ENCODE assay signal across 28 cellular contexts in genomic region chr7:121261207-121261884, GRCh38.
"Had no signal": no experiment of that assay in that cellular context is flagged by ENCODE, and none has a peak within 500 bp of the region (broad histone marks: within the 10 kb centered on the region; RNA-seq: fewer than 3 reads in every experiment).

No MANE protein-coding gene starts in this region.

- H3K9me3 Mint-ChIP-seq: nephron; stimulated activated naive CD8-positive, alpha-beta T cell treated with anti-CD3 and anti-CD28 coated beads, Interleukin-15, amount 100 ng/mL, for 72 hours; type B pancreatic cell had no signal

- H3K36me3 ChIP-seq: pancreas, prostate gland, uterus had no signal

- H3K9me3 ChIP-seq: left ventricle myocardium inferior, pancreas, prostate gland, tibial nerve, uterus had no signal

- H3K4me1 Mint-ChIP-seq: mesothelial cell of epicardium; naive thymus-derived CD4-positive, alpha-beta T cell; nephron; neural crest cell; stimulated activated naive CD8-positive, alpha-beta T cell treated with anti-CD3 and anti-CD28 coated beads, Interleukin-15, amount 100 ng/mL, for 72 hours had no signal

- H3K36me3 Mint-ChIP-seq: naive thymus-derived CD4-positive, alpha-beta T cell; type B pancreatic cell had no signal

- H3K27ac Mint-ChIP-seq: mesothelial cell of epicardium; naive thymus-derived CD4-positive, alpha-beta T cell; nephron; stimulated activated naive CD8-positive, alpha-beta T cell treated with anti-CD3 and anti-CD28 coated beads, Interleukin-15, amount 100 ng/mL, for 72 hours; type B pancreatic cell had no signal

- ATAC-seq: left cardiac atrium; naive thymus-derived CD4-positive, alpha-beta T cell; pancreas; right cardiac atrium; sciatic nerve; stimulated activated naive CD8-positive, alpha-beta T cell treated with anti-CD3 and anti-CD28 coated beads, Interleukin-15, amount 100 ng/mL, for 72 hours had no signal

- H3K4me1 ChIP-seq: left ventricle myocardium inferior, pancreas, prostate gland, tibial nerve, uterus had no signal

- H3K27ac ChIP-seq: left ventricle myocardium inferior, pancreas, prostate gland, skin epidermis, tibial nerve, uterus had no signal

- H3K27me3 ChIP-seq: pancreas, tibial nerve, uterus had no signal

- H3K27me3 Mint-ChIP-seq: type B pancreatic cell had no signal

- FAIRE-seq: keratinocyte, pancreas had no signal

- H3K4me3 ChIP-seq: left ventricle myocardium inferior, lung, pancreas, prostate gland, skin epidermis, tibial nerve, uterus had no signal

- DNase-seq: kidney glomerular epithelial cell; left cardiac atrium; left ventricle myocardium inferior; mesendoderm; naive thymus-derived CD4-positive, alpha-beta T cell; nucleus accumbens; pancreas; posterior cingulate gyrus; retina; right cardiac atrium; stimulated activated CD4-positive, alpha-beta T cell treated with anti-CD3 and anti-CD28 coated beads, Interleukin-12 subunit alpha, Interleukin-12 subunit beta, amount 100 ng/mL, for 4 hours; stimulated activated CD4-positive, alpha-beta T cell treated with anti-CD3 and anti-CD28 coated beads, Interleukin-15, amount 100 ng/mL, for 24 hours; stimulated activated CD4-positive, alpha-beta T cell treated with anti-CD3 and anti-CD28 coated beads, Interleukin-2, amount 100 ng/mL, for 24 hours; stimulated activated CD4-positive, alpha-beta T cell treated with anti-CD3 and anti-CD28 coated beads, Interleukin-4, amount 100 ng/mL, for 1 hour; stimulated activated naive CD4-positive, alpha-beta T cell treated with Interleukin-2 at 50 U/mL for 16 hours; stimulated activated naive CD8-positive, alpha-beta T cell treated with anti-CD3 and anti-CD28 coated beads, Interleukin-15, amount 100 ng/mL, for 72 hours; substantia nigra; uterus had no signal

- H3K4me3 Mint-ChIP-seq: mesothelial cell of epicardium; naive thymus-derived CD4-positive, alpha-beta T cell; nephron; neural crest cell; stimulated activated naive CD8-positive, alpha-beta T cell treated with anti-CD3 and anti-CD28 coated beads, Interleukin-15, amount 100 ng/mL, for 72 hours; type B pancreatic cell had no signal
